8 cellular contexts compared by ENCODE assay signal in the genomic region with DNA sequence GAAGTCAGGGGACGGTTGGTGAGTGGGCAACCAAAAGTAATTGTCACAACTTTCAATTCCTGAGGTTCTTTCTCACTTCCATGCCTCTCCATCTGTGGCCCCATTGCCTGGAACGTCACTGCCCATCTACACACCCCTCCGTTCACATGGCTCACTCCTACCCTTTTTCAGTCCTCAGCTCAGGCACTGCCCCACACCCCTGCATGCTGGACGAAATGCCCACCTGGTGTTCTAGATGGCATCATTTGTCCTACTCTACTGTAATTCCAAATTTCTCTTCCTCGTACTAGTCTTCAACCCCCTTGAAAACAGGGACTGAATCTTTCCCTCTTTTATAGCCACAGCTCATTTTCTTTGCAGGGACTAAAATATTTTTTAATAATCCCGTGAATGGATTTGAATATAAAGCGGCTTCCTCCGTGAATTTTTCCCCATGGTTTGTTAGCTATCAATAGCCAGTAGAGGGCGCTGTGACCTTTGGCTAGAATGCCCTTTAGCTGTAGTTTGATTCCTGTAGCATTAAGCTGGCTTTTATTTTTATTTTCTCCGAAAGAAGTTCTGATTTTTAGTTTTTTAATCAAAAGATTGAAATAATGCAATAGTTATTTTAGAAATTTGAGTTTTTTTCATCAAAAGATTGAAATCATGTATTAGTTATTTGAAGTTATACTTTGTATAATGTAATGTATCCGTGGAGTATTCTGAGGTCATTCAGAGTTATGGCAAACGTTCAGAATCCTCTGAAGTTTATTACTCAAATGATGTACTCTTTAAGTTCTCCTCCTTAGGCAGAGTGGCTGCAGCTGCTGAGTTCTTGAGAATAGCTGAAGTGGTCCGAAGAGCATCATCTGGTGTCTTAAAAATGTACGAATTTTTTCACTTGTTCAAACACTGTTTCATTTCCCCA.
DNase-seq lines count a peak whose midpoint lies in the region; ATAC-seq, FAIRE-seq and TF ChIP-seq lines count a peak whose summit lies in the region.

No MANE protein-coding gene starts in this region.

- no peaks in the 10 kb centered on the region for H3K27me3 ChIP-seq in GM23338 (ENCODE audit: insufficient read depth)
- no peaks in the 10 kb centered on the region for H3K27me3 ChIP-seq in effector memory CD4-positive, alpha-beta T cell (replicated peaks; ENCODE audit: control insufficient read depth, insufficient read depth, low read length, poor library complexity, severe bottlenecking)

- H2AFZ ChIP-seq in GM23338: no peak overlapping the region

- H3K36me3 Mint-ChIP-seq in GM23338 (ENCODE audit: low read depth): no peaks in the 10 kb centered on the region

- H3K4me3 ChIP-seq in GM23338: no peak overlapping the region
- H3K4me3 ChIP-seq in effector memory CD4-positive, alpha-beta T cell (ENCODE audit: insufficient read depth, low read depth, low read length, poor library complexity, severe bottlenecking): no peak overlapping the region

- H3K4me2 ChIP-seq in GM23338: peak overlapping the region; percentile 56; the same call in 1 of the 2 replicates

- no peaks in the 10 kb centered on the region for H4K20me1 ChIP-seq in GM23338 (replicated peaks; ENCODE audit: insufficient read depth)

- in situ Hi-C loops in G401 (cut with HindIII; ENCODE audit: low sequenced_read_pairs): no loop called here

- no peaks in the 10 kb centered on the region for H3K9me3 ChIP-seq in effector memory CD4-positive, alpha-beta T cell (ENCODE audit: control insufficient read depth, low read length)

- peak; percentile 88 to 99 for TF ChIP-seq CTCF in GM23338 (conservative IDR thresholded peaks at IDR 0.05; ENCODE audit: low read depth in 2 of 2)

- no peaks in the 10 kb centered on the region for H3K9me2 ChIP-seq in GM23338 (ENCODE audit: insufficient read depth)

- peak; percentile 85 for DNase-seq in G401 (ENCODE audit: low spot score)
- DNase-seq in GM23338 (ENCODE audit: low spot score): peak; percentile 87
- DNase-seq in NCI-H1417 (lab: John Stamatoyannopoulos, UW): peak; percentile 4 to 72 (median 70)
- peak; percentile 44 for DNase-seq in fibroblast of gingiva (ENCODE audit: low read depth)
- peak in 29 of 56 donors; percentile 2 to 80 (median 16) for DNase-seq in nucleus accumbens (lab: John Stamatoyannopoulos, UW)
- DNase-seq in effector memory CD4-positive, alpha-beta T cell: no peak
- DNase-seq in NCI-H226: no peak

- no peaks in the 10 kb centered on the region for H3K36me3 ChIP-seq in GM23338 (ENCODE audit: insufficient read depth)
- no peaks in the 10 kb centered on the region for H3K36me3 ChIP-seq in effector memory CD4-positive, alpha-beta T cell (ENCODE audit: control insufficient read depth, insufficient read depth, low read length)

- H3K79me2 ChIP-seq in GM23338 (replicated peaks; ENCODE audit: insufficient read depth): no peaks in the 10 kb centered on the region

- no peaks in the 10 kb centered on the region for H3F3A ChIP-seq in GM23338 (replicated peaks; ENCODE audit: low read depth)

- H3K9me3 Mint-ChIP-seq in GM23338: no peaks in the 10 kb centered on the region; the same call in 2 of the 3 replicates

- peak; percentile 71 for ATAC-seq in GM23338

- no peaks in the 10 kb centered on the region for H3K4me1 Mint-ChIP-seq in GM23338

- no peaks in the 10 kb centered on the region for H3K4me1 ChIP-seq in GM23338 (ENCODE audit: insufficient read depth)
- H3K4me1 ChIP-seq in effector memory CD4-positive, alpha-beta T cell (ENCODE audit: control insufficient read depth, insufficient read depth, low read length, poor library complexity, severe bottlenecking): no peaks in the 10 kb centered on the region

- FAIRE-seq in TTC549 (lab: Jason Lieb, UNC): peak; percentile 76

- H3K4me3 Mint-ChIP-seq in GM23338: no peak overlapping the region

- peaks cover 4% of the 10 kb centered on the region for H3K27me3 Mint-ChIP-seq in GM23338 (ENCODE audit: insufficient read depth, low read depth, poor library complexity)

- no peak overlapping the region for H3K27ac Mint-ChIP-seq in GM23338

- no peak overlapping the region for H3K27ac ChIP-seq in GM23338 (ENCODE audit: low read depth)
- H3K27ac ChIP-seq in effector memory CD4-positive, alpha-beta T cell (ENCODE audit: insufficient read depth, low read length, poor library complexity, severe bottlenecking): no peak overlapping the region

TF ChIP-seq in GM23338, 12 proteins besides CTCF, POLR2A, EP300 and RAD21:
- TF ChIP-seq CREB1 (CRISPR knock-in tag; IDR thresholded peaks at IDR 0.05; ENCODE audit: low read depth) (no peak), EZH2 (IDR thresholded peaks at IDR 0.05; ENCODE audit: low read depth, unreplicated experiment) (no peak)
TF ChIP-seq in GM23338: peak in this region for 0.

Comparison
In these comparisons a context has a peak if more than half of its experiments do, and no peak if none do; other contexts are left out.
1. DNase-seq: peak in G401 (single experiment), GM23338 (single experiment), NCI-H1417 (3 of 3), fibroblast of gingiva (single experiment) and nucleus accumbens (29 of 56); none in effector memory CD4-positive, alpha-beta T cell (0 of 3) and NCI-H226 (single experiment).